In the genomic region with DNA sequence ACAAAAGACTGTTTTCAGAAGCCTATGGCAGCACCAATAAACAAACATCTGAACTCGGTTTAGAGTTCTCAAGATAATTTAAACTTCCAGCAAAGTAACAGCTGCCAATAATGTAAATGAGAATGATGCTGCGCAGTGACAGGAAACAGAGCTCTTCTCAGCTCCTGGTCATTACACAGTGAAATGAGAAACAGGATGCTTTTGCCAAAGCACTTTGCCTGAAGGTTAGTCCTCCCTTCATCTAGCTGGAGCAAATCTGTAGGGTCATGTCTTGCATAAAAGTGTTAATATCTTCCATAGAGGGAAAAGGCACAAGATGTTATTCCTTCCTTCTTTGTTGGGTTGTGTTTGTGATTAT, we compare ENCODE assay signal across 8 cellular contexts.
DNase-seq lines count a peak whose midpoint lies in the region; ATAC-seq, FAIRE-seq and TF ChIP-seq lines count a peak whose summit lies in the region.

No MANE protein-coding gene starts in this region.

- no peak for DNase-seq in MCF 10A (ENCODE audit: unreplicated experiment)
- DNase-seq in sigmoid colon = no peak
- DNase-seq in thyroid gland = no peak
- no peak for DNase-seq in pancreas
- DNase-seq in NCI-H510A treated with DMSO at 0.1 percent for 48 hours (lab: John Stamatoyannopoulos, UW) = no peak
- no peak for DNase-seq in activated CD4-positive, alpha-beta T cell treated with anti-CD3 and anti-CD28 coated beads, Interleukin-2, amount 50 U/mL, for 1 hour

- intact Hi-C loops in MCF 10A (cut with micrococcal nuclease) (loop anchor here (5.0 kb wide), 1 partner anchor 480 kb away; no protein-coding TSS in a partner anchor), sigmoid colon (cut with DNase I) (loop anchor here (10.0 kb wide), 1 partner anchor 487 kb away; no protein-coding TSS in a partner anchor), thyroid gland (cut with DNase I) (loop anchor here (5.0 kb wide), 1 partner anchor 145 kb away; no protein-coding TSS in a partner anchor), pancreas (cut with DNase I) (no loop called here)

- no peak for FAIRE-seq in pancreas (lab: Jason Lieb, UNC)

- H3K9me3 ChIP-seq in sigmoid colon = no peaks in the 10 kb centered on the region
- no peaks in the 10 kb centered on the region for H3K9me3 ChIP-seq in thyroid gland
- no peaks in the 10 kb centered on the region for H3K9me3 ChIP-seq in pancreas

- ATAC-seq in GM19324 (IDR thresholded peaks at IDR 0.05; ENCODE audit: low FRiP score, unreplicated experiment) = peak; percentile 25
- ATAC-seq in HG02973 (IDR thresholded peaks at IDR 0.05; ENCODE audit: unreplicated experiment) = peak; percentile 17
- ATAC-seq in pancreas = no peak

- WGBS in sigmoid colon, 2 donors = 34 to 42% methylated on average over 2 of the region's 2 CpGs
- 22 to 28% methylated on average over 2 of the region's 2 CpGs for WGBS in thyroid gland, 2 donors
- WGBS in pancreas, 2 donors = 40 to 43% methylated on average over 2 of the region's 2 CpGs

- H3K9me3 Mint-ChIP-seq in MCF 10A (ENCODE audit: unreplicated experiment) = no peaks in the 10 kb centered on the region

- POLR2A ChIA-PET in MCF 10A (lab: Yijun Ruan, JAX) = interaction anchor here (1.1 to 4.4 kb wide), 8 partner anchors 10 to 215 kb away, joined by 3 to 30 read pairs (median 7); no protein-coding TSS in a partner anchor

- no TSS peak for BruUV-seq in MCF 10A (replicated peaks; lab: Mats Ljungman, UMichigan)

- peak overlapping the region; percentile 51 to 80 (median 74) for H3K27ac ChIP-seq in sigmoid colon
- no peak overlapping the region for H3K27ac ChIP-seq in thyroid gland
- no peak overlapping the region for H3K27ac ChIP-seq in pancreas

- H3K4me3 Mint-ChIP-seq in MCF 10A (ENCODE audit: unreplicated experiment) = peak overlapping the region; percentile 81

- no peaks in the 10 kb centered on the region for H3K36me3 ChIP-seq in sigmoid colon
- H3K36me3 ChIP-seq in thyroid gland = no peaks in the 10 kb centered on the region
- H3K36me3 ChIP-seq in pancreas = no peaks in the 10 kb centered on the region

- H3K4me3 ChIP-seq in sigmoid colon (peak overlapping the region in 3 of 4 donors; percentile 57 to 60 (median 59)), thyroid gland (replicated peaks in 1 of 3) (no peak overlapping the region), pancreas (peak overlapping the region in 1 of 4 donors; percentile 15)

- no peak for TF ChIP-seq POLR2A in sigmoid colon (IDR thresholded peaks at IDR 0.05)
- TF ChIP-seq POLR2A in thyroid gland (IDR thresholded peaks at IDR 0.05) = no peak

- no peak for TF ChIP-seq CTCF in MCF 10A (IDR thresholded peaks at IDR 0.05; ENCODE audit: unreplicated experiment)
- TF ChIP-seq CTCF in sigmoid colon (IDR thresholded peaks at IDR 0.05) = no peak
- no peak for TF ChIP-seq CTCF in thyroid gland (IDR thresholded peaks at IDR 0.05)
- no peak for TF ChIP-seq CTCF in pancreas (IDR thresholded peaks at IDR 0.05)

- H3K27me3 ChIP-seq in sigmoid colon (no peaks in the 10 kb centered on the region), thyroid gland (no peaks in the 10 kb centered on the region), pancreas (no peaks in the 10 kb centered on the region)

- H3K4me1 ChIP-seq in sigmoid colon (peaks cover 0 to 31% (median 21%) of the 10 kb centered on the region in 4 donors), thyroid gland (no peaks in the 10 kb centered on the region), pancreas (no peaks in the 10 kb centered on the region)

- H3K36me3 Mint-ChIP-seq in MCF 10A (ENCODE audit: insufficient read depth, unreplicated experiment) = peaks cover 11% of the 10 kb centered on the region

- H3K4me1 Mint-ChIP-seq in MCF 10A (ENCODE audit: insufficient read depth, unreplicated experiment) = peaks cover 35% of the 10 kb centered on the region

- H3K27me3 Mint-ChIP-seq in MCF 10A (ENCODE audit: insufficient read depth, unreplicated experiment) = no peaks in the 10 kb centered on the region

- peak overlapping the region; percentile 56 for H3K27ac Mint-ChIP-seq in MCF 10A (ENCODE audit: low read depth, unreplicated experiment)

- TF ChIP-seq EP300 in sigmoid colon (IDR thresholded peaks at IDR 0.05) = no peak

- CTCF ChIA-PET in MCF 10A (lab: Yijun Ruan, JAX) = interaction anchor here (0.6 to 10.9 kb wide), 23 partner anchors 11 to 462 kb away, joined by 3 to 208 read pairs (median 6); no protein-coding TSS in a partner anchor

Comparison
In these comparisons a context has a peak if more than half of its experiments do, and no peak if none do; other contexts are left out.
1. ATAC-seq: peak in GM19324 (single experiment) and HG02973 (single experiment); none in pancreas (0 of 4).
2. H3K27ac ChIP-seq: peak in sigmoid colon (4 of 4); none in thyroid gland (0 of 3) and pancreas (0 of 4).
3. H3K4me3 ChIP-seq: peak in sigmoid colon (3 of 4); none in thyroid gland (0 of 3).
4. intact Hi-C loops: an anchor here in MCF 10A (5.0 kb wide), sigmoid colon (10.0 kb wide) and thyroid gland (5.0 kb wide); none called in pancreas.